In the genomic region with DNA sequence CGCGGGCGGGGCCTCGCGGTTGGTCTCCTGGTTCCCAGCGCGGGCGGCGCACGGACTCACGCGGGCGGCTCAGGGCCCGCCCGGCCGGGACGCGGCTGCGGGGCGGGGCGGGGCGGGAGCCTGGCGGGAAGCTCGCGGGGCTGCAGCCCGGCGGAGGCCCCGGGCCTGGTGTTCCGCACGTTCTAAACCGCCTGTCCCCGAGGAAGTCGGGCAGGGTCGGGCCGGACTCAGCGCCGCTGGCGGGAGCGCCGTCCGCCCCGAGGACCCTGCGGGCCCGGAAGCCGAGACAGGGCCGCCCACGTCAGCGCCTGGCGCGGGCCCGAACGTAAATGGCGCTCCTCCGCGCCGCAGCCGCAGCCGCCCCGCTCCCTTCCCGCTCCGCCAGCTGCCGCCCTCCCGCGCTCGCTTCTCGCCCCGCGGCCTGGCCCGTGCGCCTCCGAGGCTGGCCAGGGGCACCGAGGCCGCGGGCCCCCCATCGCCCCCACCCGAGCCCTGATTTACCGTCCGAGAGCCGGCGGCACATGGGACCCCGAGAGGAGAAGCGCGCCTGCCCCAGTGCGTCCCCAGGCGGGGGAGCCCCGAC, we compare ENCODE assay signal across 8 cellular contexts. TPM values are rescaled to one million over a fixed set of nuclear protein-coding genes. Genes with fewer than 3 reads are reported as not detected.
A peak's percentile ranks its signal among the peaks of the same experiment; 100 is the strongest.
DNase-seq lines count a peak whose midpoint lies in the region; ATAC-seq and TF ChIP-seq lines count a peak whose summit lies in the region.

No MANE protein-coding gene starts in this region.

- H3K27me3 ChIP-seq in neural progenitor cell (no peaks in the 10 kb centered on the region), stomach (no peaks in the 10 kb centered on the region)

- peak overlapping the region; percentile 53 for H3K27ac ChIP-seq in neural progenitor cell
- H3K27ac ChIP-seq in stomach = peak overlapping the region; percentile 97 to 98 (median 97)

- peak; percentile 50 for ATAC-seq in GM19467 (IDR thresholded peaks at IDR 0.05; ENCODE audit: unreplicated experiment)

- H4K20me1 ChIP-seq in neural progenitor cell (ENCODE audit: low read depth) = peaks cover 36% of the 10 kb centered on the region

- WGBS in stomach, 5 donors = 0 to 1% (median 0%) methylated on average over 11 to 86 of the region's 86 CpGs; no CpG with 5 or more reads in 1 of the 5 donors

- H3K36me3 Mint-ChIP-seq in neural progenitor cell = peaks cover 35% of the 10 kb centered on the region

- intact Hi-C loops in stomach (cut with DNase I; ENCODE audit: low total_unique reads) = no loop called here

- DNase-seq in D341Med (ENCODE audit: low spot score) (peak; percentile 97), HS-5 (ENCODE audit: low read depth) (peak; percentile 23), RKO (ENCODE audit: low spot score) (peak; percentile 86), fibroblast of villous mesenchyme (ENCODE audit: low read depth) (peak; percentile 87), neural progenitor cell (ENCODE audit: low spot score) (peak; percentile 97), stomach (peak; percentile 90)
- peak; percentile 81 for DNase-seq in activated effector memory CD4-positive, alpha-beta T cell treated with Interleukin-2 at 50 U/mL for 16 hours

- H3K4me3 Mint-ChIP-seq in neural progenitor cell = peak overlapping the region; percentile 86

- H3F3A ChIP-seq in neural progenitor cell (ENCODE audit: low read depth) = no peaks in the 10 kb centered on the region

- H3K27ac Mint-ChIP-seq in neural progenitor cell = no peak overlapping the region

- H3K36me3 ChIP-seq in neural progenitor cell (peaks cover 5% of the 10 kb centered on the region), stomach (peaks cover 0 to 7% (median 3%) of the 10 kb centered on the region in 4 donors)

- H3K4me1 ChIP-seq in neural progenitor cell (peaks cover 10% of the 10 kb centered on the region), stomach (peaks cover 45 to 61% (median 51%) of the 10 kb centered on the region in 4 donors)

- TF ChIP-seq CTCF in fibroblast of villous mesenchyme (IDR thresholded peaks at IDR 0.05; ENCODE audit: insufficient read depth, low read depth, low read length) (no peak), neural progenitor cell (IDR thresholded peaks at IDR 0.05) (no peak), stomach (IDR thresholded peaks at IDR 0.05) (no peak)

- peak overlapping the region; percentile 94 for H3K4me2 ChIP-seq in neural progenitor cell

- H3K79me2 ChIP-seq in neural progenitor cell (ENCODE audit: low read depth) = peaks cover 42% of the 10 kb centered on the region

- TF ChIP-seq EP300 in stomach (IDR thresholded peaks at IDR 0.05) = no peak

- TF ChIP-seq POLR2A in stomach (IDR thresholded peaks at IDR 0.05) = no peak

- peaks cover 15% of the 10 kb centered on the region for H3K4me1 Mint-ChIP-seq in neural progenitor cell

- peak overlapping the region; percentile 92 for H2AFZ ChIP-seq in neural progenitor cell (replicated peaks)

- H3K4me3 ChIP-seq in fibroblast of villous mesenchyme (ENCODE audit: low read depth, low read length) (peak overlapping the region; percentile 65), neural progenitor cell (peak overlapping the region; percentile 65), stomach (peak overlapping the region; percentile 61 to 96 (median 76))

- peaks cover 9% of the 10 kb centered on the region for H3K27me3 Mint-ChIP-seq in neural progenitor cell (ENCODE audit: insufficient read depth, low read depth)

- H3K9ac ChIP-seq in neural progenitor cell = no peak overlapping the region

- H3K9me3 ChIP-seq in neural progenitor cell (ENCODE audit: low read depth) = peaks cover 9% of the 10 kb centered on the region
- peaks cover 0 to 3% (median 0%) of the 10 kb centered on the region in 4 donors for H3K9me3 ChIP-seq in stomach

- peaks cover 33% of the 10 kb centered on the region for H3K9me3 Mint-ChIP-seq in neural progenitor cell

RNA-seq across cellular contexts. Expression of gene CTBP1, which starts 0.3 kb away (rescaled TPM):
- total RNA-seq in fibroblast of villous mesenchyme (235 and 314 TPM in 2 replicates), neural progenitor cell (ENCODE audit: low replicate concordance) (171 and 243 TPM in 2 replicates), stomach (100 to 1,000 TPM in 3 of 5 donors, 10 to 100 TPM in 2; 85.0 to 415 (median 227) TPM)
- polyA plus RNA-seq in stomach = 10 to 100 TPM; 72.7 to 90.4 (median 83.5) TPM

RNA-seq across cellular contexts. Expression of gene MAEA, which starts 40.5 kb away (rescaled TPM):
- total RNA-seq in fibroblast of villous mesenchyme (59.6 and 60.2 TPM in 2 replicates), neural progenitor cell (ENCODE audit: low replicate concordance) (38.2 and 68.6 TPM in 2 replicates), stomach (100 to 1,000 TPM in 3 of 5 donors, 10 to 100 TPM in 2; 34.0 to 295 (median 103) TPM)
- polyA plus RNA-seq in stomach = 10 to 100 TPM; 42.3 to 48.4 (median 42.8) TPM

Comparison
In these comparisons a context has a peak if more than half of its experiments do, and no peak if none do; other contexts are left out.
1. Peak in every context shown above with its lines: DNase-seq, ATAC-seq, H3K4me3 ChIP-seq and H3K27ac ChIP-seq.
2. DNase-seq: peak in every context shown above with its lines; median percentile 97 in D341Med; 97 in neural progenitor cell; 90 in stomach; 87 in fibroblast of villous mesenchyme; 86 in RKO; 81 in activated effector memory CD4-positive, alpha-beta T cell treated with Interleukin-2 at 50 U/mL for 16 hours; 23 in HS-5.